8 cellular contexts compared by ENCODE assay signal in genomic region chr2:217162533-217162932, GRCh38.
DNase-seq lines count a peak whose midpoint lies in the region; ATAC-seq and TF ChIP-seq lines count a peak whose summit lies in the region.

No MANE protein-coding gene starts in this region.

- H3K36me3 ChIP-seq in IMR-90 (ENCODE audit: control insufficient read depth, insufficient read depth, low read length), result no peaks in the 10 kb centered on the region

- peak overlapping the region; percentile 85 for H2AFZ ChIP-seq in IMR-90 (replicated peaks; ENCODE audit: low read length, poor library complexity)

- H3K4ac ChIP-seq in IMR-90 (ENCODE audit: low read depth, low read length), result peak overlapping the region; percentile 90

- TF ChIP-seq POLR2A in IMR-90 (IDR thresholded peaks at IDR 0.05; ENCODE audit: low read depth, low read length), result 0 out of 2 replicates have a peak, but pooled peaks have one; percentile 50

- no CpG with 5 or more reads among the region's 9 CpGs for WGBS in IMR-90 (ENCODE audit: extremely low coverage in 2 of 2, insufficient read length in 1 of 2), 2 experiments

- POLR2A ChIA-PET in CD4-positive, alpha-beta T cell (lab: Charles Lee), result no interaction called here
- POLR2A ChIA-PET in IMR-90 (lab: Charles Lee; ENCODE audit: unreplicated experiment), result interaction anchor here (0.8 to 2.9 kb wide), 3 partner anchors 57 to 470 kb away, joined by 3 to 10 read pairs (median 6); partner anchors contain the start of gene IGFBP5

- H3K27me3 Mint-ChIP-seq in CD4-positive, alpha-beta T cell, result peaks cover 4% of the 10 kb centered on the region

- no peaks in the 10 kb centered on the region for H3K27me3 ChIP-seq in CD4-positive, alpha-beta T cell (ENCODE audit: control insufficient read depth, insufficient read depth, low read length)
- no peaks in the 10 kb centered on the region for H3K27me3 ChIP-seq in IMR-90 (ENCODE audit: control insufficient read depth, insufficient read depth, low read length)

- DNase-seq in CD4-positive, alpha-beta T cell, result no peak
- DNase-seq in IMR-90 (peak; percentile 99), hippocampal formation (lab: John Stamatoyannopoulos, UW) (peak; percentile 59 to 79), superior temporal gyrus (ENCODE audit: extremely low spot score) (peak; percentile 82), NCI-H1436 treated with DMSO at 0.1 percent for 48 hours (lab: John Stamatoyannopoulos, UW) (no peak), Kasumi-1 (lab: John Stamatoyannopoulos, UW) (no peak)
- DNase-seq in activated CD4-positive, alpha-beta T cell treated with anti-CD3 and anti-CD28 coated beads, Interleukin-2, amount 50 U/mL, for 1 hour, result peak; percentile 1

- peak overlapping the region; percentile 45; the same call in 1 of the 2 replicates for H3K4me2 ChIP-seq in IMR-90 (ENCODE audit: low read depth, low read length)

- BruUV-seq in IMR-90 (replicated peaks; lab: Mats Ljungman, UMichigan), result no TSS peak

- peaks cover 19% of the 10 kb centered on the region for H3K4me1 Mint-ChIP-seq in CD4-positive, alpha-beta T cell (ENCODE audit: low read depth)

- peak overlapping the region; percentile 76 for H2AK5ac ChIP-seq in IMR-90 (ENCODE audit: low read depth, low read length)

- H3K36me3 Mint-ChIP-seq in CD4-positive, alpha-beta T cell (ENCODE audit: low read depth), result no peaks in the 10 kb centered on the region

- H2BK5ac ChIP-seq in IMR-90 (ENCODE audit: low read depth, low read length, poor library complexity, severe bottlenecking), result peak overlapping the region; percentile 83

- H2BK120ac ChIP-seq in IMR-90 (ENCODE audit: low read depth, low read length), result peak overlapping the region; percentile 93

- peaks cover 12% of the 10 kb centered on the region for H3K4me1 ChIP-seq in IMR-90 (ENCODE audit: control insufficient read depth, insufficient read depth, low read length)

- H3K27ac Mint-ChIP-seq in CD4-positive, alpha-beta T cell, result no peak overlapping the region

- H2AK9ac ChIP-seq in IMR-90 (replicated peaks; ENCODE audit: low read depth, low read length, poor library complexity), result no peak overlapping the region

- H3K56ac ChIP-seq in IMR-90 (ENCODE audit: extremely low read depth, insufficient read depth, low read length), result peak overlapping the region; percentile 61

- no peak for TF ChIP-seq CTCF in CD4-positive, alpha-beta T cell (IDR thresholded peaks at IDR 0.05)
- no peak for TF ChIP-seq CTCF in IMR-90 (conservative IDR thresholded peaks at IDR 0.05; ENCODE audit: low read depth, low read length)

- peak overlapping the region; percentile 83 for H3K23ac ChIP-seq in IMR-90 (ENCODE audit: low read depth, low read length)

- H3K27ac ChIP-seq in CD4-positive, alpha-beta T cell (ENCODE audit: low read depth, low read length), result no peak overlapping the region
- H3K27ac ChIP-seq in IMR-90 (ENCODE audit: insufficient read depth, low read length), result peak overlapping the region; percentile 77

- no peaks in the 10 kb centered on the region for H3K9me1 ChIP-seq in IMR-90 (ENCODE audit: insufficient read depth, low read length)

- H3K14ac ChIP-seq in IMR-90 (replicated peaks; ENCODE audit: low read depth, low read length), result peak overlapping the region; percentile 75

- H3K79me1 ChIP-seq in IMR-90 (ENCODE audit: low read depth in 1 of 2, low read length in 2 of 2), result no peaks in the 10 kb centered on the region

- H3K18ac ChIP-seq in IMR-90 (ENCODE audit: low read depth, low read length), result peak overlapping the region; percentile 76

- peak; percentile 26 for ATAC-seq in CD4-positive, alpha-beta T cell (ENCODE audit: poor library complexity)
- ATAC-seq in IMR-90 (ENCODE audit: low read depth) (peak; percentile 87), HG02763 (IDR thresholded peaks at IDR 0.05; ENCODE audit: unreplicated experiment) (no peak)

- peak overlapping the region; percentile 90 for H4K91ac ChIP-seq in IMR-90 (ENCODE audit: insufficient read depth, low read depth, low read length)

- no peak overlapping the region for H3K4me3 ChIP-seq in IMR-90 (ENCODE audit: insufficient read depth, low read depth, low read length)

- peak overlapping the region; percentile 99 for H2BK15ac ChIP-seq in IMR-90 (ENCODE audit: low read depth, low read length)

- H4K20me1 ChIP-seq in IMR-90 (ENCODE audit: insufficient read depth, low read length), result no peaks in the 10 kb centered on the region

- intact Hi-C loops in CD4-positive, alpha-beta T cell (cut with DNase I, micrococcal nuclease), result loop anchor here in 1 of 2 experiments (5.0 kb wide), 1 partner anchor 465 kb away; the partner anchor contains the start of gene IGFBP5
- intact Hi-C loops in IMR-90 (cut with micrococcal nuclease), result loop anchor here (5.0 to 10.0 kb wide), 3 partner anchors 55 to 278 kb away; no protein-coding TSS in a partner anchor

- H3K9me3 Mint-ChIP-seq in CD4-positive, alpha-beta T cell, result no peaks in the 10 kb centered on the region

- dilution Hi-C loops in IMR-90 (cut with HindIII; ENCODE audit: low sequenced_read_pairs, unreplicated experiment), result loop anchor here (25.0 kb wide), 1 partner anchor 475 kb away; the partner anchor contains the start of gene IGFBP5

- H3K9me3 ChIP-seq in CD4-positive, alpha-beta T cell (ENCODE audit: control insufficient read depth, low read length), result no peaks in the 10 kb centered on the region
- no peaks in the 10 kb centered on the region for H3K9me3 ChIP-seq in IMR-90 (ENCODE audit: control insufficient read depth, insufficient read depth, low read length)

- in situ Hi-C loops in IMR-90 (cut with MboI; ENCODE audit: low sequenced_read_pairs), result loop anchor here (10.0 to 25.0 kb wide), 3 partner anchors 352 to 550 kb away; partner anchors contain the start of gene IGFBP5

- peak overlapping the region; percentile 74 to 81 for H4K8ac ChIP-seq in IMR-90 (ENCODE audit: low read depth in 2 of 2, low read length in 2 of 2)

- CTCF ChIA-PET in CD4-positive, alpha-beta T cell (lab: Charles Lee), result no interaction called here
- CTCF ChIA-PET in IMR-90 (lab: Yijun Ruan, JAX), result interaction anchor here (0.6 to 1.0 kb wide), 6 partner anchors 11 to 464 kb away, joined by 3 to 9 read pairs (median 3); no protein-coding TSS in a partner anchor

- peak; percentile 40 for TF ChIP-seq RAD21 in IMR-90 (IDR thresholded peaks at IDR 0.05; ENCODE audit: low read length)

- H2BK20ac ChIP-seq in IMR-90 (ENCODE audit: low read depth, low read length), result peak overlapping the region; percentile 96

- H4K5ac ChIP-seq in IMR-90 (ENCODE audit: low read depth, low read length), result peak overlapping the region; percentile 43

- H3K9ac ChIP-seq in IMR-90 (ENCODE audit: low read depth, low read length), result peak overlapping the region; percentile 28

- H3K4me3 Mint-ChIP-seq in CD4-positive, alpha-beta T cell, result no peak overlapping the region

TF ChIP-seq in IMR-90, 13 proteins besides CTCF, POLR2A, EP300 and RAD21:
- no peak for TF ChIP-seq CEBPB (IDR thresholded peaks at IDR 0.05; ENCODE audit: low read depth, low read length)
- no peak for TF ChIP-seq USF2 (IDR thresholded peaks at IDR 0.05; ENCODE audit: low read depth, low read length)
- TF ChIP-seq MAFK (IDR thresholded peaks at IDR 0.05; ENCODE audit: low read depth, low read length), result peak; percentile 34; the same call in 1 of the 2 replicates
- TF ChIP-seq BHLHE40 (IDR thresholded peaks at IDR 0.05; ENCODE audit: low read depth, low read length), result peak; percentile 68
- no peak for TF ChIP-seq ELK1 (IDR thresholded peaks at IDR 0.05; ENCODE audit: borderline replicate concordance, low read depth, low read length)
- TF ChIP-seq SMC3 (IDR thresholded peaks at IDR 0.05; ENCODE audit: low read depth, low read length), result no peak; the same call in 1 of the 2 replicates
- peak; percentile 68 for TF ChIP-seq FOS (IDR thresholded peaks at IDR 0.05; ENCODE audit: low read depth, low read length)
- peak; percentile 79 for TF ChIP-seq MAZ (IDR thresholded peaks at IDR 0.05; ENCODE audit: borderline replicate concordance, low read depth, low read length)
- no peak for TF ChIP-seq NFE2L2 (IDR thresholded peaks at IDR 0.05; ENCODE audit: low read depth, low read length)
- TF ChIP-seq RFX5 (IDR thresholded peaks at IDR 0.05; ENCODE audit: low read depth, low read length), result no peak
- 0 out of 2 replicates have a peak, but pooled peaks have one; percentile 31 for TF ChIP-seq MXI1 (IDR thresholded peaks at IDR 0.05; ENCODE audit: borderline replicate concordance, low read depth, low read length)
- peak; percentile 83 for TF ChIP-seq RCOR1 (IDR thresholded peaks at IDR 0.05; ENCODE audit: insufficient replicate concordance, low read length)
- no peak for TF ChIP-seq CHD1 (IDR thresholded peaks at IDR 0.05; ENCODE audit: low read depth, low read length)

Comparison
In these comparisons a context has a peak if more than half of its experiments do, and no peak if none do; other contexts are left out.
1. DNase-seq: peak in IMR-90 (single experiment), activated CD4-positive, alpha-beta T cell treated with anti-CD3 and anti-CD28 coated beads, Interleukin-2, amount 50 U/mL, for 1 hour (single experiment), hippocampal formation (2 of 2) and superior temporal gyrus (single experiment); none in CD4-positive, alpha-beta T cell (0 of 10), NCI-H1436 treated with DMSO at 0.1 percent for 48 hours (single experiment) and Kasumi-1 (0 of 2).